18 cellular contexts compared by ENCODE assay signal in the genomic region with DNA sequence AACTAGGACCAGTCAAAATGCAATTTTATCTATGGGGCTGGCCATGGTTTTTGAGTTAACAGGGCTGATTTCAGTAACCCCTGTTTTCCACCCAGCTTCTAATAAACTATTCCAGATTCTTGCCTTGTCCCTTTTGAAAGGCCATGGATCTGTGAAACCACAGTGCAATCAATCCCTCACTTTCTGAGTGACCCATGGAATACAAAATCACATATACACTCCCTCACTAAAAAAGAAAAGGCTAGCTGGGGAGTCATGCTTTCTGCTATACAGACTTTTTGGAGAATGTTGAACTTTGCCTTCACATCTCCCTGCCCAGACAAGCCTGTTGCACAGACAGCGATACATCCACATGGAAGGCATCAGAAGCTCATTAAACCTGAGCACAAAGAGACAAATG.
"Had no signal": no experiment of that assay in that cellular context is flagged by ENCODE, and none has a peak within 500 bp of the region (broad histone marks: within the 10 kb centered on the region; RNA-seq: fewer than 3 reads in every experiment).

No MANE protein-coding gene starts in this region.

- H3K4me1 Mint-ChIP-seq: naive thymus-derived CD4-positive, alpha-beta T cell; neural crest cell had no signal

- H3K9me3 ChIP-seq: esophagus squamous epithelium, heart left ventricle, ovary, right atrium auricular region, suprapubic skin, thyroid gland had no signal

- H3K27ac Mint-ChIP-seq: effector memory CD8-positive, alpha-beta T cell; naive thymus-derived CD4-positive, alpha-beta T cell; type B pancreatic cell had no signal

- H3K4me3 Mint-ChIP-seq: effector memory CD8-positive, alpha-beta T cell; naive thymus-derived CD4-positive, alpha-beta T cell; neural crest cell; type B pancreatic cell had no signal

- H3K4me1 ChIP-seq: esophagus squamous epithelium, heart left ventricle, right atrium auricular region, suprapubic skin, thyroid gland had no signal

- DNase-seq: effector memory CD8-positive, alpha-beta T cell; esophagus squamous epithelium; heart left ventricle; hippocampal formation; left colon; naive thymus-derived CD4-positive, alpha-beta T cell; nucleus accumbens; ovary; small intestine; stimulated activated CD4-positive, alpha-beta T cell treated with anti-CD3 and anti-CD28 coated beads, Interleukin-12 subunit alpha, Interleukin-12 subunit beta, amount 100 ng/mL, for 4 hours; stimulated activated naive CD4-positive, alpha-beta T cell; thyroid gland had no signal

- H3K9me3 Mint-ChIP-seq: effector memory CD8-positive, alpha-beta T cell had no signal

- H3K27ac ChIP-seq: esophagus squamous epithelium, heart left ventricle, ovary, right atrium auricular region, suprapubic skin, thyroid gland had no signal

- H3K36me3 ChIP-seq: esophagus squamous epithelium, heart left ventricle, ovary, right atrium auricular region, suprapubic skin, thyroid gland had no signal

- FAIRE-seq: frontal cortex, small intestine, urothelium cell line had no signal

- H3K36me3 Mint-ChIP-seq: naive thymus-derived CD4-positive, alpha-beta T cell; type B pancreatic cell had no signal

- H3K4me3 ChIP-seq: esophagus squamous epithelium, heart left ventricle, ovary, right atrium auricular region, suprapubic skin, thyroid gland had no signal

- ATAC-seq: effector memory CD8-positive, alpha-beta T cell; heart left ventricle; left colon; naive thymus-derived CD4-positive, alpha-beta T cell had no signal

- H3K27me3 ChIP-seq: esophagus squamous epithelium, heart left ventricle, ovary, right atrium auricular region, suprapubic skin, thyroid gland had no signal
